In the genomic region with DNA sequence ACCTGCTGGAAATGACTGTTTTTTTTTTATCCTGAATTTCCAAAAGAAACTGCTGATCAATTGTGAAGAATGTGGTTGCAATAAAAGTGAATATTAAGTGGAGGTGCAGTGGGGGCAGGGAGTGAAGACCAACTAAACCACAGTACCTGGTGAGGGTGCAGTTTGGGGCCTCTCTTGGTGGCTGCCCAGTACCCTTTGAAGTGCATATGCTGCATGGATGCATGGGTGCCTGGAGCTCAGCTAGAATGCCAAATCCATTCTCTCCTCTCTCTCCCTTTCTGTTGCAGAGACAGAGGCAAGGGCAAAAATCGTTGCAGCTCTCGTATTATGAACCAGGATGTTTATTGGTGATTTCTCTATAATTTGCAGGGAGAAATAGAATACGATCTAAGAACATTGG, we compare ENCODE assay signal across 34 cellular contexts.
"Had no signal": no experiment of that assay in that cellular context is flagged by ENCODE, and none has a peak within 500 bp of the region (broad histone marks: within the 10 kb centered on the region; RNA-seq: fewer than 3 reads in every experiment).

No MANE protein-coding gene starts in this region.

- DNase-seq: activated CD4-positive, alpha-beta memory T cell treated with anti-CD3 and anti-CD28 coated beads, Interleukin-2, amount 10 ng/mL, durations not matched to agents 7 days and 5 days; activated CD4-positive, alpha-beta T cell treated with anti-CD3 and anti-CD28 coated beads for 1 hour; activated CD4-positive, alpha-beta T cell treated with anti-CD3 and anti-CD28 coated beads for 36 hours; activated CD4-positive, alpha-beta T cell treated with anti-CD3 and anti-CD28 coated beads for 48 hours; activated CD4-positive, alpha-beta T cell treated with anti-CD3 and anti-CD28 coated beads, Interleukin-2, amount 10 ng/mL, durations not matched to agents 7 days and 5 days; activated CD4-positive, alpha-beta T cell treated with anti-CD3 and anti-CD28 coated beads, Interleukin-2, amount 50 U/mL, for 48 hours; activated CD4-positive, CD25-positive, alpha-beta regulatory T cell; activated CD8-positive, alpha-beta memory T cell treated with anti-CD3 and anti-CD28 coated beads for 24 hours; activated CD8-positive, alpha-beta memory T cell treated with anti-CD3 and anti-CD28 coated beads, Interleukin-2, amount 10 ng/mL, durations not matched to agents 7 days and 5 days; activated CD8-positive, alpha-beta memory T cell treated with anti-CD3 and anti-CD28 coated beads, Interleukin-2, amount 50 U/mL, for 48 hours; activated CD8-positive, alpha-beta T cell treated with anti-CD3 and anti-CD28 coated beads, Interleukin-2, amount 10 ng/mL, durations not matched to agents 7 days and 5 days; activated effector memory CD4-positive, alpha-beta T cell treated with anti-CD3 and anti-CD28 coated beads, Interleukin-2, amount 50 U/mL, for 16 hours; activated gamma-delta T cell treated with Interleukin-2 at 50 U/mL for 16 hours; activated naive CD4-positive, alpha-beta T cell; activated naive CD4-positive, alpha-beta T cell treated with anti-CD3 and anti-CD28 coated beads for 36 hours; activated naive CD4-positive, alpha-beta T cell treated with anti-CD3 and anti-CD28 coated beads, Interleukin-2, amount 50 U/mL, for 16 hours; activated naive CD8-positive, alpha-beta T cell treated with anti-CD3 and anti-CD28 coated beads for 36 hours; activated T-cell treated with anti-CD3 and anti-CD28 coated beads, Interleukin-2, amount 50 U/mL, for 24 hours; activated T-cell treated with anti-CD3 and anti-CD28 coated beads, Interleukin-2, amount 50 U/mL, for 48 hours; adrenal gland; amniotic stem cell; aorta; body of pancreas; brain microvascular endothelial cell; central memory CD4-positive, alpha-beta T cell; T-helper 1 cell; T-helper 2 cell; T-helper 9 cell had no signal

- H3K27me3 ChIP-seq: adrenal gland, body of pancreas, brain microvascular endothelial cell, breast epithelium had no signal

- H3K4me3 Mint-ChIP-seq: activated CD4-positive, alpha-beta memory T cell treated with anti-CD3 and anti-CD28 coated beads, Interleukin-2, amount 10 ng/mL, durations not matched to agents 7 days and 5 days; activated CD4-positive, alpha-beta T cell treated with anti-CD3 and anti-CD28 coated beads for 36 hours; activated CD4-positive, alpha-beta T cell treated with anti-CD3 and anti-CD28 coated beads, Interleukin-2, amount 10 ng/mL, durations not matched to agents 7 days and 5 days; activated CD8-positive, alpha-beta memory T cell treated with anti-CD3 and anti-CD28 coated beads, Interleukin-2, amount 10 ng/mL, durations not matched to agents 7 days and 5 days; activated CD8-positive, alpha-beta T cell treated with anti-CD3 and anti-CD28 coated beads, Interleukin-2, amount 10 ng/mL, durations not matched to agents 7 days and 5 days; activated naive CD4-positive, alpha-beta T cell treated with anti-CD3 and anti-CD28 coated beads for 36 hours; activated naive CD8-positive, alpha-beta T cell treated with anti-CD3 and anti-CD28 coated beads for 36 hours; activated T-cell treated with anti-CD3 and anti-CD28 coated beads, Interleukin-2, amount 50 U/mL, for 24 hours; T-helper 1 cell treated with Interleukin-12 subunit alpha and Interleukin-12 subunit beta and Interleukin-4 antibody, amounts not matched to agents 30 μg/mL and 1 μg/mL, for 36 hours; T-helper 2 cell treated with Interferon-gamma antibody and Interleukin-4, amounts not matched to agents 5 μg/mL and 100 μg/mL, for 36 hours had no signal

- H3K9me3 ChIP-seq: adrenal gland, breast epithelium had no signal

- ATAC-seq: activated CD4-positive, alpha-beta T cell treated with anti-CD3 and anti-CD28 coated beads for 36 hours; activated CD4-positive, CD25-positive, alpha-beta regulatory T cell treated with anti-CD3 and anti-CD28 coated beads, Interleukin-2, amount 50 U/mL, for 24 hours; activated CD8-positive, alpha-beta memory T cell treated with anti-CD3 and anti-CD28 coated beads, Interleukin-2, amount 10 ng/mL, durations not matched to agents 7 days and 5 days; activated CD8-positive, alpha-beta T cell treated with anti-CD3 and anti-CD28 coated beads, Interleukin-2, amount 10 ng/mL, durations not matched to agents 7 days and 5 days; activated naive CD4-positive, alpha-beta T cell treated with anti-CD3 and anti-CD28 coated beads, Interleukin-2, amount 50 U/mL, for 72 hours; body of pancreas had no signal

- H3K27ac Mint-ChIP-seq: activated CD4-positive, alpha-beta memory T cell treated with anti-CD3 and anti-CD28 coated beads, Interleukin-2, amount 10 ng/mL, durations not matched to agents 7 days and 5 days; activated CD4-positive, alpha-beta T cell treated with anti-CD3 and anti-CD28 coated beads for 36 hours; activated CD4-positive, alpha-beta T cell treated with anti-CD3 and anti-CD28 coated beads, Interleukin-2, amount 10 ng/mL, durations not matched to agents 7 days and 5 days; activated CD8-positive, alpha-beta memory T cell treated with anti-CD3 and anti-CD28 coated beads, Interleukin-2, amount 10 ng/mL, durations not matched to agents 7 days and 5 days; activated CD8-positive, alpha-beta T cell treated with anti-CD3 and anti-CD28 coated beads, Interleukin-2, amount 10 ng/mL, durations not matched to agents 7 days and 5 days; activated naive CD4-positive, alpha-beta T cell treated with anti-CD3 and anti-CD28 coated beads for 36 hours; activated naive CD4-positive, alpha-beta T cell treated with anti-CD3 and anti-CD28 coated beads, Interleukin-2, amount 50 U/mL, for 72 hours; activated naive CD8-positive, alpha-beta T cell treated with anti-CD3 and anti-CD28 coated beads for 36 hours; activated T-cell treated with anti-CD3 and anti-CD28 coated beads, Interleukin-2, amount 50 U/mL, for 24 hours; T-helper 1 cell treated with Interleukin-12 subunit alpha and Interleukin-12 subunit beta and Interleukin-4 antibody, amounts not matched to agents 30 μg/mL and 1 μg/mL, for 36 hours; T-helper 2 cell treated with Interferon-gamma antibody and Interleukin-4, amounts not matched to agents 5 μg/mL and 100 μg/mL, for 36 hours had no signal

- H3K4me3 ChIP-seq: adrenal gland, body of pancreas, breast epithelium had no signal

- H3K27me3 Mint-ChIP-seq: activated CD4-positive, alpha-beta memory T cell treated with anti-CD3 and anti-CD28 coated beads, Interleukin-2, amount 10 ng/mL, durations not matched to agents 7 days and 5 days; activated CD4-positive, alpha-beta T cell treated with anti-CD3 and anti-CD28 coated beads, Interleukin-2, amount 10 ng/mL, durations not matched to agents 7 days and 5 days; activated CD8-positive, alpha-beta memory T cell treated with anti-CD3 and anti-CD28 coated beads, Interleukin-2, amount 10 ng/mL, durations not matched to agents 7 days and 5 days; activated T-cell treated with anti-CD3 and anti-CD28 coated beads, Interleukin-2, amount 50 U/mL, for 24 hours had no signal

- H3K36me3 Mint-ChIP-seq: activated CD8-positive, alpha-beta memory T cell treated with anti-CD3 and anti-CD28 coated beads, Interleukin-2, amount 10 ng/mL, durations not matched to agents 7 days and 5 days; activated naive CD4-positive, alpha-beta T cell treated with anti-CD3 and anti-CD28 coated beads, Interleukin-2, amount 50 U/mL, for 72 hours; activated naive CD8-positive, alpha-beta T cell treated with anti-CD3 and anti-CD28 coated beads for 36 hours had no signal

- H3K9me3 Mint-ChIP-seq: activated CD4-positive, alpha-beta memory T cell treated with anti-CD3 and anti-CD28 coated beads, Interleukin-2, amount 10 ng/mL, durations not matched to agents 7 days and 5 days; activated CD4-positive, alpha-beta T cell treated with anti-CD3 and anti-CD28 coated beads, Interleukin-2, amount 10 ng/mL, durations not matched to agents 7 days and 5 days; activated naive CD4-positive, alpha-beta T cell treated with anti-CD3 and anti-CD28 coated beads for 36 hours; activated T-cell treated with anti-CD3 and anti-CD28 coated beads, Interleukin-2, amount 50 U/mL, for 24 hours; T-helper 2 cell treated with Interferon-gamma antibody and Interleukin-4, amounts not matched to agents 5 μg/mL and 100 μg/mL, for 36 hours had no signal

- H3K36me3 ChIP-seq: adrenal gland, brain microvascular endothelial cell, breast epithelium had no signal

- H3K4me1 Mint-ChIP-seq: activated CD4-positive, alpha-beta memory T cell treated with anti-CD3 and anti-CD28 coated beads, Interleukin-2, amount 10 ng/mL, durations not matched to agents 7 days and 5 days; activated CD4-positive, alpha-beta T cell treated with anti-CD3 and anti-CD28 coated beads for 36 hours; activated CD4-positive, alpha-beta T cell treated with anti-CD3 and anti-CD28 coated beads, Interleukin-2, amount 10 ng/mL, durations not matched to agents 7 days and 5 days; activated CD8-positive, alpha-beta memory T cell treated with anti-CD3 and anti-CD28 coated beads, Interleukin-2, amount 10 ng/mL, durations not matched to agents 7 days and 5 days; activated naive CD8-positive, alpha-beta T cell treated with anti-CD3 and anti-CD28 coated beads for 36 hours had no signal

- H3K27ac ChIP-seq: adrenal gland, body of pancreas, brain microvascular endothelial cell, breast epithelium, VCaP had no signal

- H3K4me1 ChIP-seq: adrenal gland, body of pancreas, breast epithelium had no signal
